10 cellular contexts compared by ENCODE assay signal in the genomic region with DNA sequence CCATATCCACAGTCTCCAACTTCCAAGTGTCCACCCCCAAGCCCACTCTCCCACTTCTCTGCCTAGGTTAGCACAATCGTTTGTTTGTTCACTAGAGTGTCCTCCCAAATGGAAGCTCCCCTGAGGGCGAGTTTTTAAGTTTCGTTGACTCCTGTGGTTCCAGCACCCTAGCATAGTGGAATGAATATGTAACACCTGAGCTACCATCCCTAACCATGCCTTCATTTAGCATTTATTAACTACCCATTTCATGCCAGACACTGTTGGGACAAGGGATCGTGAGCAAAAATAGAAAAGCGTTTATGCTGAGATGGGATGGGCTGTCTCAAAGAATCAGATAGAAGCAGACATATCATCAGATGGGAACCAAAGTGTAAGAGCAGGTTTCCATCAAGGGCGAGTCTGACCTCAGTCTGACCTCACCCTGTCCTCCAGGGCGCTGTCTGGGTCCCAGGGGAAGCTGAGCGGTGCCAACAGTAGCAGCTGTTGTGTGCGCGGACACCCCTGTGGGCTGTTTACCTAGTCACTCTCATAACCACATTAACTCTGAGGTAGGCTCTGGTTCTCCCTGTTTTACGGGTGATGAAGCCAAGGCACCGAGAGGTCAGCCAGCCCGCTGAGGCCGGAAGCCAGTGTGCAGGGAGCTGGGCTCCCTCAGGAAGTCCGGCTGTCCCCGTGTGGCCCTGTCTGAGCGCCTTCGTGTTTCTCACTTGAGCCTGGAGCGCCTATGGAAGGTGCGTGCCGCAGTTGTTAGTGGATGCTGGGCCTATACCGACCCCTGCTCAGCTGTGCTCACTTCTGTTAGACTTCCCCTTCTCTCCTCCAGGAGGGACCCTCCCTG. TPM values are rescaled to one million over a fixed set of nuclear protein-coding genes. Genes with fewer than 3 reads are reported as not detected.
A peak's percentile ranks its signal among the peaks of the same experiment; 100 is the strongest.
DNase-seq lines count a peak whose midpoint lies in the region; ATAC-seq, FAIRE-seq and TF ChIP-seq lines count a peak whose summit lies in the region.
"Had no signal": no experiment of that assay in that cellular context is flagged by ENCODE, and none has a peak within 500 bp of the region (broad histone marks: within the 10 kb centered on the region; RNA-seq: fewer than 3 reads in every experiment).

No MANE protein-coding gene starts in this region.

- H3K27me3 Mint-ChIP-seq in IgD-negative memory B cell, result no peaks in the 10 kb centered on the region

- peak; percentile 7 for FAIRE-seq in bronchial epithelial cell (lab: Jason Lieb, UNC)
- no peak for FAIRE-seq in frontal cortex (lab: Jason Lieb, UNC)
- FAIRE-seq: keratinocyte had no signal

- H3K27me3 ChIP-seq in bronchial epithelial cell (ENCODE audit: control insufficient read depth, insufficient read depth, low read length) (no peaks in the 10 kb centered on the region), mucosa of stomach (ENCODE audit: control insufficient read depth, insufficient read depth, low read length) (no peaks in the 10 kb centered on the region)

- H3K9ac ChIP-seq in mucosa of stomach (ENCODE audit: low read length), result peak overlapping the region; percentile 11

- H3K36me3 ChIP-seq in bronchial epithelial cell (ENCODE audit: control insufficient read depth, insufficient read depth, low read length), result peaks cover 35% of the 10 kb centered on the region
- H3K36me3 ChIP-seq in mucosa of stomach (ENCODE audit: control insufficient read depth, insufficient read depth, low read length), result peaks cover 18% of the 10 kb centered on the region

- H3K4me3 Mint-ChIP-seq in IgD-negative memory B cell, result peak overlapping the region; percentile 34 to 87 (median 70)

- peak; percentile 62 for DNase-seq in COLO668 (lab: John Stamatoyannopoulos, UW; ENCODE audit: unreplicated experiment)
- no peak for DNase-seq in bronchial epithelial cell (ENCODE audit: low read depth)
- no peak for DNase-seq in NCI-H1694 treated with DMSO at 0.1 percent for 48 hours (lab: John Stamatoyannopoulos, UW)
- DNase-seq in frontal cortex (ENCODE audit: low spot score in 2 of 2), result no peak

- no peaks in the 10 kb centered on the region for H3K9me3 ChIP-seq in mucosa of stomach (ENCODE audit: control insufficient read depth, low read length)
- H3K9me3 ChIP-seq: thoracic aorta had no signal

- H3K4me3 ChIP-seq in bronchial epithelial cell (ENCODE audit: low read depth, low read length) (no peak overlapping the region), mucosa of stomach (ENCODE audit: low read length) (no peak overlapping the region)
- H3K4me3 ChIP-seq: thoracic aorta had no signal

- peaks cover 28% of the 10 kb centered on the region for H3K4me1 ChIP-seq in mucosa of stomach (ENCODE audit: control insufficient read depth, insufficient read depth, low read length)

- TF ChIP-seq CTCF in bronchial epithelial cell (IDR thresholded peaks at IDR 0.05; ENCODE audit: insufficient read depth, low read length, severe bottlenecking), result no peak

- ATAC-seq in GM21515 (IDR thresholded peaks at IDR 0.05; ENCODE audit: unreplicated experiment) (no peak), GM21381 (IDR thresholded peaks at IDR 0.05; ENCODE audit: unreplicated experiment) (no peak)

- H3K4me1 Mint-ChIP-seq in IgD-negative memory B cell, result peaks cover 26 to 43% (median 41%) of the 10 kb centered on the region in 3 donors

- peaks cover 3% of the 10 kb centered on the region for H3K36me3 Mint-ChIP-seq in IgD-negative memory B cell

- H3K9me3 Mint-ChIP-seq in IgD-negative memory B cell, result no peaks in the 10 kb centered on the region

- peak overlapping the region; percentile 87 to 92 (median 90) for H3K27ac Mint-ChIP-seq in IgD-negative memory B cell

RNA-seq across cellular contexts. Expression of a gene that starts 6.2 kb away (rescaled TPM):
- 53.0 TPM for polyA plus RNA-seq in IgD-negative memory B cell
- total RNA-seq in bronchial epithelial cell (16.3 and 32.4 TPM in 2 replicates), frontal cortex (50.5 TPM)

RNA-seq across cellular contexts. Expression of a gene that starts 42.4 kb away (rescaled TPM):
- 0.10 TPM for polyA plus RNA-seq in IgD-negative memory B cell
- 0.13 and 0.26 TPM in 2 replicates for total RNA-seq in bronchial epithelial cell
- total RNA-seq in frontal cortex, result 3.3 TPM

RNA-seq across cellular contexts. Expression of a gene that starts 44.4 kb away (rescaled TPM):
- polyA plus RNA-seq in IgD-negative memory B cell, result 82.3 TPM
- total RNA-seq in bronchial epithelial cell (47.7 and 77.2 TPM in 2 replicates), frontal cortex (91.3 TPM)

RNA-seq across cellular contexts. Expression of a gene that starts 47.1 kb away (rescaled TPM):
- 30.7 TPM for polyA plus RNA-seq in IgD-negative memory B cell
- total RNA-seq in bronchial epithelial cell, result 13.7 and 31.1 TPM in 2 replicates
- 31.4 TPM for total RNA-seq in frontal cortex

RNA-seq across cellular contexts. Expression of a gene that starts 54.0 kb away (rescaled TPM):
- polyA plus RNA-seq in IgD-negative memory B cell, result 52.9 TPM
- total RNA-seq in bronchial epithelial cell (78.5 and 121 TPM in 2 replicates), frontal cortex (140 TPM)
